In the genomic region with DNA sequence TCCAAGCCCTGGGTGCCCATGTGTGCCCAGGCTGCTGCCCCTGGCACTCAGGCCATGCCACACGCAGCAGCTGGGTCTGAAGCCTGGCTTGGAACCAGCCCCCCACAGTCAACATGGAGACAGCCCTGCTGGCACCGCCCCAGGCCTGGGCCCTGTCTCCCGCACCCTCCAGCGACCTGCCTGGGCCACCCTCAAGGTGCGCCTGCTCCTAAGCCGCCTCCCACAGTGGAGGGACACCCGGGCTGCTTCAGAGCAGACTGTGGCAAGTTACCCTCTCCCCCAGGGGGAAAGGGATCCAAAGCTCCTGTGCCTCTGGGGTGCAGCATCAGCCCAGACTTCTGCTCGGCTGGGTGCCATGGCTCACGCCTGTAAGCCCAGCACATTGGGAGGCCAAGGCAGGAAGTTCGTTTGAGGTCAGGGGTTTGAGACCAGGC, we compare ENCODE assay signal across 11 cellular contexts. TPM values are rescaled to one million over a fixed set of nuclear protein-coding genes. Genes with fewer than 3 reads are reported as not detected.
DNase-seq lines count a peak whose midpoint lies in the region; ATAC-seq and TF ChIP-seq lines count a peak whose summit lies in the region.
"Had no signal": no experiment of that assay in that cellular context is flagged by ENCODE, and none has a peak within 500 bp of the region (broad histone marks: within the 10 kb centered on the region; RNA-seq: fewer than 3 reads in every experiment).

No MANE protein-coding gene starts in this region.

- H3K27ac ChIP-seq in 22Rv1, result peak overlapping the region; percentile 86
- H3K27ac ChIP-seq in effector memory CD4-positive, alpha-beta T cell (ENCODE audit: insufficient read depth, low read length, poor library complexity, severe bottlenecking), result peak overlapping the region; percentile 66

- no peaks in the 10 kb centered on the region for H3K9me3 ChIP-seq in NT2/D1 (ENCODE audit: insufficient read depth, low read length)
- no peaks in the 10 kb centered on the region for H3K9me3 ChIP-seq in effector memory CD4-positive, alpha-beta T cell (ENCODE audit: control insufficient read depth, low read length)

- peak overlapping the region; percentile 87 to 91 for H3K27ac Mint-ChIP-seq in natural killer cell treated with Interleukin-12 subunit alpha and Interleukin-12 subunit beta and Interleukin-15 and Interleukin-18, amount 100 ng/mL, for 72 hours
- no peak overlapping the region for H3K27ac Mint-ChIP-seq in chondrocyte (ENCODE audit: unreplicated experiment)

- TF ChIP-seq CTCF in 22Rv1 (IDR thresholded peaks at IDR 0.05) (no peak), chondrocyte (IDR thresholded peaks at IDR 0.05) (no peak)

- H3K4me1 ChIP-seq in NT2/D1 (ENCODE audit: insufficient read depth, insufficient read length), result peaks cover 33% of the 10 kb centered on the region
- H3K4me1 ChIP-seq in effector memory CD4-positive, alpha-beta T cell (ENCODE audit: control insufficient read depth, insufficient read depth, low read length, poor library complexity, severe bottlenecking), result peaks cover 80% of the 10 kb centered on the region

- H3K9ac ChIP-seq in NT2/D1 (ENCODE audit: insufficient read length, low read depth), result peak overlapping the region; percentile 39

- H3K4me3 Mint-ChIP-seq in natural killer cell treated with Interleukin-12 subunit alpha and Interleukin-12 subunit beta and Interleukin-15 and Interleukin-18, amount 100 ng/mL, for 72 hours, result peak overlapping the region; percentile 77
- no peak overlapping the region for H3K4me3 Mint-ChIP-seq in chondrocyte (ENCODE audit: unreplicated experiment)

- ATAC-seq in natural killer cell treated with Interleukin-12 subunit alpha and Interleukin-12 subunit beta and Interleukin-15 and Interleukin-18, amount 100 ng/mL, for 72 hours, result no peak

- H3K36me3 ChIP-seq in NT2/D1 (ENCODE audit: insufficient read depth, insufficient read length, low read length), result peaks cover 4% of the 10 kb centered on the region
- no peaks in the 10 kb centered on the region for H3K36me3 ChIP-seq in effector memory CD4-positive, alpha-beta T cell (ENCODE audit: control insufficient read depth, insufficient read depth, low read length)

- no peak overlapping the region for H3K4me3 ChIP-seq in NT2/D1 (ENCODE audit: insufficient read length, low read depth)
- H3K4me3 ChIP-seq in effector memory CD4-positive, alpha-beta T cell (ENCODE audit: insufficient read depth, low read depth, low read length, poor library complexity, severe bottlenecking), result peak overlapping the region; percentile 30

- H3K4me1 Mint-ChIP-seq in natural killer cell treated with Interleukin-12 subunit alpha and Interleukin-12 subunit beta and Interleukin-15 and Interleukin-18, amount 100 ng/mL, for 72 hours (ENCODE audit: low read depth in 2 of 2), result peaks cover 57 to 70% of the 10 kb centered on the region in 2 donors
- H3K4me1 Mint-ChIP-seq in chondrocyte (ENCODE audit: low read depth), result peaks cover 50% of the 10 kb centered on the region

- no peaks in the 10 kb centered on the region for H3K27me3 Mint-ChIP-seq in natural killer cell treated with Interleukin-12 subunit alpha and Interleukin-12 subunit beta and Interleukin-15 and Interleukin-18, amount 100 ng/mL, for 72 hours
- no peaks in the 10 kb centered on the region for H3K27me3 Mint-ChIP-seq in chondrocyte (ENCODE audit: low read depth)

- H3K27me3 ChIP-seq in NT2/D1 (ENCODE audit: insufficient read depth, insufficient read length), result no peaks in the 10 kb centered on the region
- no peaks in the 10 kb centered on the region for H3K27me3 ChIP-seq in effector memory CD4-positive, alpha-beta T cell (replicated peaks; ENCODE audit: control insufficient read depth, insufficient read depth, low read length, poor library complexity, severe bottlenecking)

- H3K36me3 Mint-ChIP-seq in natural killer cell treated with Interleukin-12 subunit alpha and Interleukin-12 subunit beta and Interleukin-15 and Interleukin-18, amount 100 ng/mL, for 72 hours, result no peaks in the 10 kb centered on the region
- H3K36me3 Mint-ChIP-seq in chondrocyte (ENCODE audit: low read depth), result no peaks in the 10 kb centered on the region

- no peaks in the 10 kb centered on the region for H3K9me3 Mint-ChIP-seq in natural killer cell treated with Interleukin-12 subunit alpha and Interleukin-12 subunit beta and Interleukin-15 and Interleukin-18, amount 100 ng/mL, for 72 hours
- no peaks in the 10 kb centered on the region for H3K9me3 Mint-ChIP-seq in chondrocyte (ENCODE audit: low read depth)

- DNase-seq in NT2/D1 (ENCODE audit: low read depth, low spot score) (no peak), NCI-H1930 (lab: John Stamatoyannopoulos, UW) (no peak), chondrocyte (ENCODE audit: low spot score) (no peak), C1 segment of cervical spinal cord (lab: John Stamatoyannopoulos, UW) (no peak)
- no peak for DNase-seq in effector memory CD4-positive, alpha-beta T cell
- DNase-seq in natural killer cell treated with Interleukin-12 subunit alpha and Interleukin-12 subunit beta and Interleukin-15 and Interleukin-18, amount 100 ng/mL, for 72 hours (ENCODE audit: low spot score), result no peak
- DNase-seq in activated effector memory CD4-positive, alpha-beta T cell treated with Interleukin-2 at 50 U/mL for 16 hours, result no peak
- DNase-seq: islet precursor cell; NCI-H146; stimulated activated naive CD4-positive, alpha-beta T cell treated with Interleukin-2 at 50 U/mL for 16 hours had no signal

RNA-seq across cellular contexts. Expression of gene ELL, which starts 15.8 kb away (rescaled TPM):
- 10 to 100 TPM; 52.3 to 75.2 TPM for total RNA-seq in natural killer cell treated with Interleukin-12 subunit alpha and Interleukin-12 subunit beta and Interleukin-15 and Interleukin-18, amount 100 ng/mL, for 72 hours
- total RNA-seq in chondrocyte, result 12.4 to 14.0 TPM (median 13.0 TPM) in 3 replicates

RNA-seq across cellular contexts. Expression of gene FKBP8, which starts 37.3 kb away (rescaled TPM):
- 100 to 1,000 TPM; 199 to 208 TPM for total RNA-seq in natural killer cell treated with Interleukin-12 subunit alpha and Interleukin-12 subunit beta and Interleukin-15 and Interleukin-18, amount 100 ng/mL, for 72 hours
- total RNA-seq in chondrocyte, result 168 to 192 TPM (median 190 TPM) in 3 replicates

RNA-seq across cellular contexts. Expression of gene KXD1, which starts 51.6 kb away (rescaled TPM):
- 100 to 1,000 TPM; 105 to 144 TPM for total RNA-seq in natural killer cell treated with Interleukin-12 subunit alpha and Interleukin-12 subunit beta and Interleukin-15 and Interleukin-18, amount 100 ng/mL, for 72 hours
- total RNA-seq in chondrocyte, result 63.4 to 69.8 TPM (median 65.4 TPM) in 3 replicates
